In genomic region chr12:45388545-45388944, GRCh38 we compare ENCODE assay signal across 7 cellular contexts.
A peak's percentile ranks its signal among the peaks of the same experiment; 100 is the strongest.
DNase-seq lines count a peak whose midpoint lies in the region; ATAC-seq, FAIRE-seq and TF ChIP-seq lines count a peak whose summit lies in the region.

No MANE protein-coding gene starts in this region.

- no peaks in the 10 kb centered on the region for H3K9me2 ChIP-seq in neural cell (ENCODE audit: insufficient read depth, low read length)

- H2AFZ ChIP-seq in endothelial cell of umbilical vein (ENCODE audit: low read depth, low read length) (no peak overlapping the region), neural cell (ENCODE audit: low read depth, low read length) (no peak overlapping the region)

- peak; percentile 39 for TF ChIP-seq RAD21 in neural cell (conservative IDR thresholded peaks at IDR 0.05)

- no peak for TF ChIP-seq POLR2A in endothelial cell of umbilical vein (IDR thresholded peaks at IDR 0.05; ENCODE audit: low read depth, low read length)

- peak; percentile 34 for TF ChIP-seq CTCF in GM12873 (IDR thresholded peaks at IDR 0.05; ENCODE audit: insufficient read depth, low read depth, low read length, missing control alignments)
- peak; percentile 48 to 53 for TF ChIP-seq CTCF in endothelial cell of umbilical vein (IDR thresholded peaks at IDR 0.05; ENCODE audit: extremely low read depth in 1 of 2, insufficient read depth in 1 of 2, low read depth in 1 of 2, low read length in 2 of 2)
- peak; percentile 46 for TF ChIP-seq CTCF in neural cell (IDR thresholded peaks at IDR 0.05; ENCODE audit: poor library complexity, severe bottlenecking)

- H3K9ac ChIP-seq in endothelial cell of umbilical vein (replicated peaks; ENCODE audit: extremely low read depth, insufficient read depth, low read length) (no peak overlapping the region), neural cell (ENCODE audit: low read length) (no peak overlapping the region)

- CTCF ChIA-PET in endothelial cell of umbilical vein (lab: Charles Lee), result interaction anchor here (0.6 to 4.8 kb wide), 33 partner anchors 10 to 337 kb away, joined by 3 to 108 read pairs (median 4); partner anchors contain the start of gene ANO6

- no peak for ATAC-seq in GM21447 (IDR thresholded peaks at IDR 0.05; ENCODE audit: unreplicated experiment)

- no peaks in the 10 kb centered on the region for H3K9me3 ChIP-seq in endothelial cell of umbilical vein (replicated peaks; ENCODE audit: control insufficient read depth, insufficient read depth, low read length)
- H3K9me3 ChIP-seq in neural cell (ENCODE audit: low read length), result no peaks in the 10 kb centered on the region

- no TSS peak for BruUV-seq in endothelial cell of umbilical vein (replicated peaks; lab: Mats Ljungman, UMichigan)

- no peaks in the 10 kb centered on the region for H4K20me1 ChIP-seq in endothelial cell of umbilical vein (replicated peaks; ENCODE audit: control insufficient read depth, extremely low read depth, insufficient read depth, low read length)
- H4K20me1 ChIP-seq in neural cell (ENCODE audit: insufficient read depth), result no peaks in the 10 kb centered on the region

- dilution Hi-C loops in endothelial cell of umbilical vein (cut with MboI; ENCODE audit: extremely low pct_ligation_motif_present, low sequenced_read_pairs), result no loop called here

- H3F3A ChIP-seq in neural cell (ENCODE audit: insufficient read depth, low read length, poor library complexity, severe bottlenecking), result no peaks in the 10 kb centered on the region

- H3K4me1 ChIP-seq in endothelial cell of umbilical vein (ENCODE audit: control insufficient read depth, extremely low read depth, insufficient read depth, low read length), result no peaks in the 10 kb centered on the region

- peak; percentile 86 for FAIRE-seq in endothelial cell of umbilical vein (lab: Jason Lieb, UNC)

- DNase-seq in NCI-H748 treated with DMSO at 0.1 percent for 48 hours (lab: John Stamatoyannopoulos, UW), result peak; percentile 14
- DNase-seq in endothelial cell of umbilical vein (ENCODE audit: low read depth, low spot score), result peak; percentile 58
- no peak for DNase-seq in NK-92 treated with Interleukin-12 subunit alpha and Interleukin-12 subunit beta, amount 100 ng/mL, for 24 hours (lab: John Stamatoyannopoulos, UW)
- no peak for DNase-seq in NCI-H524 treated with DMSO at 0.1 percent for 48 hours (lab: John Stamatoyannopoulos, UW)

- peaks cover 5 to 6% of the 10 kb centered on the region in 2 experiments for H3K36me3 ChIP-seq in endothelial cell of umbilical vein (ENCODE audit: control insufficient read depth in 2 of 2, extremely low read depth in 1 of 2, insufficient read depth in 2 of 2, low read length in 2 of 2)
- H3K36me3 ChIP-seq in neural cell (ENCODE audit: insufficient read depth, low read length), result no peaks in the 10 kb centered on the region

- H3K4me3 ChIP-seq in endothelial cell of umbilical vein (replicated peaks in 1 of 3; ENCODE audit: insufficient read depth in 1 of 3, low read depth in 1 of 3, low read length in 3 of 3) (no peak overlapping the region), neural cell (ENCODE audit: low read length) (no peak overlapping the region)

- H3K27me3 ChIP-seq in endothelial cell of umbilical vein (ENCODE audit: control insufficient read depth in 2 of 2, insufficient read depth in 2 of 2, low read length in 2 of 2), result no peaks in the 10 kb centered on the region
- H3K27me3 ChIP-seq in neural cell (ENCODE audit: insufficient read depth, low read depth, low read length), result no peaks in the 10 kb centered on the region

- no peaks in the 10 kb centered on the region for H3K9me1 ChIP-seq in endothelial cell of umbilical vein (replicated peaks; ENCODE audit: control insufficient read depth, extremely low read depth, insufficient read depth, low read length)

- no peak overlapping the region for H3K4me2 ChIP-seq in endothelial cell of umbilical vein (ENCODE audit: insufficient read depth, low read length)
- no peak overlapping the region for H3K4me2 ChIP-seq in neural cell (ENCODE audit: low read length)

- intact Hi-C loops in endothelial cell of umbilical vein (cut with micrococcal nuclease), result loop anchor here (1.0 kb wide), 4 partner anchors 119 to 258 kb away; no protein-coding TSS in a partner anchor

- H3K27ac ChIP-seq in endothelial cell of umbilical vein (ENCODE audit: insufficient read depth, low read depth, low read length) (no peak overlapping the region), neural cell (ENCODE audit: low read length) (no peak overlapping the region)

- H3K79me2 ChIP-seq in endothelial cell of umbilical vein (ENCODE audit: control insufficient read depth, insufficient read depth, low read length) (no peaks in the 10 kb centered on the region), neural cell (replicated peaks; ENCODE audit: insufficient read depth, low read length) (no peaks in the 10 kb centered on the region)

- TF ChIP-seq EP300 in neural cell (conservative IDR thresholded peaks at IDR 0.05; ENCODE audit: poor library complexity, severe bottlenecking), result no peak

- POLR2A ChIA-PET in endothelial cell of umbilical vein (lab: Charles Lee), result no interaction called here

TF ChIP-seq in endothelial cell of umbilical vein, 7 proteins besides CTCF, POLR2A, EP300 and RAD21:
- TF ChIP-seq GATA2 (IDR thresholded peaks at IDR 0.05; ENCODE audit: insufficient read depth, insufficient read length, low read depth, low read length), result no peak
- no peak for TF ChIP-seq FOS (IDR thresholded peaks at IDR 0.05; ENCODE audit: borderline replicate concordance, insufficient read depth, low read length)
- no peak for TF ChIP-seq EZH2 (IDR thresholded peaks at IDR 0.05; ENCODE audit: borderline replicate concordance, low read depth, low read length, severe bottlenecking)
- no peak for TF ChIP-seq MYC (IDR thresholded peaks at IDR 0.05; ENCODE audit: low read depth, low read length)
- no peak for TF ChIP-seq POLR2AphosphoS5 (IDR thresholded peaks at IDR 0.05; ENCODE audit: insufficient read depth, low read depth, low read length)

TF ChIP-seq in neural cell, 6 proteins besides CTCF, POLR2A, EP300 and RAD21:
- no peak for TF ChIP-seq REST (IDR thresholded peaks at IDR 0.05; ENCODE audit: borderline replicate concordance)
- peak; percentile 66 for TF ChIP-seq SMC3 (conservative IDR thresholded peaks at IDR 0.05; ENCODE audit: poor library complexity)
- TF ChIP-seq TAF1 (IDR thresholded peaks at IDR 0.05; ENCODE audit: low read depth), result no peak
- TF ChIP-seq MXI1 (conservative IDR thresholded peaks at IDR 0.05; ENCODE audit: poor library complexity, severe bottlenecking), result no peak

Comparison
In these comparisons a context has a peak if more than half of its experiments do, and no peak if none do; other contexts are left out.
1. DNase-seq: peak in NCI-H748 treated with DMSO at 0.1 percent for 48 hours (single experiment) and endothelial cell of umbilical vein (single experiment); none in NK-92 treated with Interleukin-12 subunit alpha and Interleukin-12 subunit beta, amount 100 ng/mL, for 24 hours (single experiment) and NCI-H524 treated with DMSO at 0.1 percent for 48 hours (single experiment).
2. Peak in every context shown above with its lines, with median percentiles within 50 percentile points of each other: CTCF ChIP-seq.